ENCODE assay signal across 1 cellular context in genomic region chr3:175940881-175941280, GRCh38.
TF ChIP-seq lines count a peak whose summit lies in the region.

No MANE protein-coding gene starts in this region.

TF ChIP-seq in GM23338, 12 proteins besides CTCF, POLR2A, EP300 and RAD21 (continued from another document):
- TF ChIP-seq REST (IDR thresholded peaks at IDR 0.05; ENCODE audit: unreplicated experiment) (no peak), STAT1 (IDR thresholded peaks at IDR 0.05; ENCODE audit: unreplicated experiment) (no peak)
- TF ChIP-seq, protein P1, sequence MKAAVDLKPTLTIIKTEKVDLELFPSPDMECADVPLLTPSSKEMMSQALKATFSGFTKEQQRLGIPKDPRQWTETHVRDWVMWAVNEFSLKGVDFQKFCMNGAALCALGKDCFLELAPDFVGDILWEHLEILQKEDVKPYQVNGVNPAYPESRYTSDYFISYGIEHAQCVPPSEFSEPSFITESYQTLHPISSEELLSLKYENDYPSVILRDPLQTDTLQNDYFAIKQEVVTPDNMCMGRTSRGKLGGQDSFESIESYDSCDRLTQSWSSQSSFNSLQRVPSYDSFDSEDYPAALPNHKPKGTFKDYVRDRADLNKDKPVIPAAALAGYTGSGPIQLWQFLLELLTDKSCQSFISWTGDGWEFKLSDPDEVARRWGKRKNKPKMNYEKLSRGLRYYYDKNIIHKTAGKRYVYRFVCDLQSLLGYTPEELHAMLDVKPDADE (IDR thresholded peaks at IDR 0.05) = no peak
